19 cellular contexts compared by ENCODE assay signal in the genomic region with DNA sequence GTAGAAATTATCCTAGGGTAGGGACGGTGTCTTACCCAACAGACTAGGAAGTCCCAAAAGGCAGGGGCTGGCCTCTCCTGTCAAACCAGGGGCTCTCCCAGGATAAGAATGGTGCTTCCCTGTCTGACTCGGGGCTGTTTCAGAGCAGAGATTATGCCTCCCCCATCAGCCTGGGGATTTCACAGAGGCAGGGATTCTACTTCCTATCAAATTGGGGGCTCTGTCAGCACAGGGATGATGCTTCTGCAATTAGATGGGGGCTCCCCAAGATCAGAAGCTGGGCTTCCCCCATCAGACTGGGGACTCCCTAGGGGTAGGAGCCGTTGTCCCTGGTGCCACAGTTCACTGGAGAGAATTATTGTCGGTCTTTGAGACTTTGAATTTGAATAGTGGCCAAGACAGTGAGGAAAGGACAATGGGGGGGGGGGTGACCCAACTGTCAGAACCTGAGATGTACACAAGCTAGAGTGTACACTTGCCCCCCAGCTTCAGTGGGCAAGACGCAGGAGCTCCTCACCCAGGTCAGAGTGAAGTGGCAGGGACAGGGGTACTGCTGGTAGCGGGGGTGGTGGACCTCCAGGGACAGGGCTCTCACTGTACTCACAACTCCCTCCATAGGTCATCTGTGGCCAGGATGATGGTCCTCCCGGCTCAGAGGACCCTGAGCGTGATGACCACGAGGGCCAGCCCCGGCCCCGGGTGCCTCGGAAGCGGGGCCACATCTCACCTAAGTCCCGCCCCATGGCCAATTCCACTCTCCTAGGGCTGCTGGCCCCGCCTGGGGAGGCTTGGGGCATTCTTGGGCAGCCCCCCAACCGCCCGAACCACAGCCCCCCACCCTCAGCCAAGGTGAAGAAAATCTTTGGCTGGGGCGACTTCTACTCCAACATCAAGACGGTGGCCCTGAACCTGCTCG. TPM values are rescaled to one million over a fixed set of nuclear protein-coding genes. Genes with fewer than 3 reads are reported as not detected.
A peak's percentile ranks its signal among the peaks of the same experiment; 100 is the strongest.
DNase-seq lines count a peak whose midpoint lies in the region; ATAC-seq and TF ChIP-seq lines count a peak whose summit lies in the region.
"Had no signal": no experiment of that assay in that cellular context is flagged by ENCODE, and none has a peak within 500 bp of the region (broad histone marks: within the 10 kb centered on the region; RNA-seq: fewer than 3 reads in every experiment).

No MANE protein-coding gene starts in this region.

- no peak for TF ChIP-seq POLR2A in stomach (IDR thresholded peaks at IDR 0.05)

- H3K79me2 ChIP-seq in OCI-LY3 (ENCODE audit: low read length): no peaks in the 10 kb centered on the region
- H3K79me2 ChIP-seq: hepatocyte had no signal

- H4K20me1 ChIP-seq in OCI-LY3 (ENCODE audit: insufficient read depth, low read length): no peaks in the 10 kb centered on the region

- intact Hi-C loops in stomach (cut with DNase I; ENCODE audit: low total_unique reads): loop anchor here (10.0 kb wide), 2 partner anchors 187 to 277 kb away; partner anchors contain the start of gene FAM117A

- H2AFZ ChIP-seq in OCI-LY3 (ENCODE audit: low read depth, low read length): no peak overlapping the region
- H2AFZ ChIP-seq: hepatocyte, PC-9 had no signal

- H3K27me3 ChIP-seq in OCI-LY3 (ENCODE audit: low read depth, low read length): 0 out of 2 replicates have a peak, but pooled peaks cover 6% of the 10 kb centered on the region
- peaks cover 0 to 52% (median 16%) of the 10 kb centered on the region in 3 donors for H3K27me3 ChIP-seq in stomach

- H3K4me1 Mint-ChIP-seq in mesothelial cell of epicardium: peaks cover 4% of the 10 kb centered on the region

- H3K9me3 ChIP-seq in OCI-LY3 (ENCODE audit: insufficient read depth, low read length): no peaks in the 10 kb centered on the region
- H3K9me3 ChIP-seq in stomach: no peaks in the 10 kb centered on the region

- H3K36me3 Mint-ChIP-seq in mesothelial cell of epicardium: no peaks in the 10 kb centered on the region
- H3K36me3 Mint-ChIP-seq: activated CD8-positive, alpha-beta memory T cell treated with anti-CD3 and anti-CD28 coated beads, Interleukin-2, amount 10 ng/mL, durations not matched to agents 7 days and 5 days had no signal

- no peak for ATAC-seq in GM19455 (IDR thresholded peaks at IDR 0.05; ENCODE audit: unreplicated experiment)
- ATAC-seq: activated CD4-positive, CD25-positive, alpha-beta regulatory T cell treated with anti-CD3 and anti-CD28 coated beads, Interleukin-2, amount 50 U/mL, for 24 hours; activated CD8-positive, alpha-beta memory T cell treated with anti-CD3 and anti-CD28 coated beads, Interleukin-2, amount 10 ng/mL, durations not matched to agents 7 days and 5 days had no signal

- H3K27ac ChIP-seq in OCI-LY3 (ENCODE audit: low read length): no peak overlapping the region
- H3K27ac ChIP-seq in stomach: peak overlapping the region in 3 of 5 donors; percentile 7 to 85 (median 70)
- H3K27ac ChIP-seq: hepatocyte, PC-9 had no signal

- H3K9me3 Mint-ChIP-seq in mesothelial cell of epicardium: no peaks in the 10 kb centered on the region

- H3K4me1 ChIP-seq in OCI-LY3 (ENCODE audit: low read length): peaks cover 12% of the 10 kb centered on the region
- H3K4me1 ChIP-seq in stomach: peaks cover 19 to 55% (median 37%) of the 10 kb centered on the region in 4 donors

- no peak overlapping the region for H3K9ac ChIP-seq in OCI-LY3 (ENCODE audit: low read length)

- H3K36me3 ChIP-seq in OCI-LY3 (replicated peaks; ENCODE audit: low read depth, low read length) (no peaks in the 10 kb centered on the region), stomach (no peaks in the 10 kb centered on the region)

- H3K27ac Mint-ChIP-seq in mesothelial cell of epicardium: no peak overlapping the region
- H3K27ac Mint-ChIP-seq: activated CD8-positive, alpha-beta memory T cell treated with anti-CD3 and anti-CD28 coated beads, Interleukin-2, amount 10 ng/mL, durations not matched to agents 7 days and 5 days had no signal

- 73 to 89% (median 82%) methylated on average over 7 to 20 of the region's 20 CpGs for WGBS in stomach, 5 donors

- TF ChIP-seq CTCF in GM10266 (IDR thresholded peaks at IDR 0.05; ENCODE audit: control insufficient read depth, insufficient read depth, low read depth, missing control alignments) (no peak), OCI-LY3 (IDR thresholded peaks at IDR 0.05; ENCODE audit: low read depth, low read length) (no peak), mesothelial cell of epicardium (IDR thresholded peaks at IDR 0.05; ENCODE audit: unreplicated experiment) (no peak), stomach (IDR thresholded peaks at IDR 0.05) (no peak)

- no peak overlapping the region for H3K4me3 ChIP-seq in OCI-LY3 (ENCODE audit: low read length)
- no peak overlapping the region for H3K4me3 ChIP-seq in stomach
- H3K4me3 ChIP-seq: hepatocyte, PC-9 had no signal

- peak; percentile 83 for DNase-seq in GM10266 (ENCODE audit: extremely low spot score)
- no peak for DNase-seq in mesothelial cell of epicardium (ENCODE audit: low spot score in 2 of 2, unreplicated experiment in 2 of 2)
- no peak for DNase-seq in stomach
- no peak for DNase-seq in SKM-1 (lab: John Stamatoyannopoulos, UW; ENCODE audit: unreplicated experiment)
- no peak for DNase-seq in cerebellum (ENCODE audit: low spot score)
- DNase-seq in CD1c-positive myeloid dendritic cell (ENCODE audit: extremely low spot score): no peak
- DNase-seq: activated CD8-positive, alpha-beta memory T cell treated with anti-CD3 and anti-CD28 coated beads, Interleukin-2, amount 10 ng/mL, durations not matched to agents 7 days and 5 days; activated gamma-delta T cell; anterior cingulate cortex; COR-L47; NCI-H1694 treated with DMSO at 0.1 percent for 48 hours; NCI-H2227 treated with DMSO at 0.1 percent for 48 hours; NCI-H82; PC-9; T-helper 9 cell had no signal

- no peak for TF ChIP-seq EP300 in stomach (IDR thresholded peaks at IDR 0.05)

- H3K4me2 ChIP-seq in OCI-LY3 (ENCODE audit: low read length): peak overlapping the region; percentile 36
- H3K4me2 ChIP-seq: PC-9 had no signal

- peaks cover 45% of the 10 kb centered on the region for H3K27me3 Mint-ChIP-seq in mesothelial cell of epicardium (ENCODE audit: low read depth)

- H3K4me3 Mint-ChIP-seq in mesothelial cell of epicardium: peak overlapping the region; percentile 78
- H3K4me3 Mint-ChIP-seq: activated CD8-positive, alpha-beta memory T cell treated with anti-CD3 and anti-CD28 coated beads, Interleukin-2, amount 10 ng/mL, durations not matched to agents 7 days and 5 days had no signal

RNA-seq across cellular contexts. Expression of gene NXPH3, which starts 2.6 kb away (rescaled TPM):
- total RNA-seq in mesothelial cell of epicardium (0.82 to 0.88 TPM (median 0.83 TPM) in 3 replicates), stomach (10 to 100 TPM in 1 of 5 donors, 1 to 10 TPM in 2, not detected in 2; 1.0 to 10.7 (median 1.3) TPM), cerebellum (4.6 TPM)
- polyA plus RNA-seq in stomach: 1 to 10 TPM in 1 of 3 donors, under 1 TPM in 2; 0.50 to 2.6 (median 0.92) TPM
- total RNA-seq: PC-9 had no signal
